Comparison of ENCODE assay signal across 1 cellular context in the genomic region with DNA sequence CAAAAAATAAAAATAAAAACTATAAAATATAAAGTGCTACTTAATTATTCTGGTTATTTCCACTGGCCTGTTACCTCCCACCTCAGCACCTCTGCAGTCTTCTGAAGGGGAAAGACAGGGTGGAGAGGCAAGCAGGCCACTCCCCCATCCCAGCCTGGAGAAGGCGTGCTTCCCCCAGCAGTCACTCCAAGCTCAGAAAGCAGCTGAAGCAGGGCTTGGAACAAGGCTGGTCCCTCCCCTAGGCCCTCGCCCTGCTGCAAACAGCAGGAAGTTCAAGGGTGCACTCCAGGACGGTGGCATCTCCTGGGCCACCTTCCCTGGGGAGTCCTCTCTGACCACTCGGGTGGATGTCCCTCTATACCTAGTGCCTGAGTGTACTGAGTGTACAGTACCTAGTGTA.
TF ChIP-seq lines count a peak whose summit lies in the region.

No MANE protein-coding gene starts in this region.

TF ChIP-seq in HepG2, 621 proteins besides CTCF, POLR2A, EP300 and RAD21 (continued from another document):
- TF ChIP-seq, protein P1, sequence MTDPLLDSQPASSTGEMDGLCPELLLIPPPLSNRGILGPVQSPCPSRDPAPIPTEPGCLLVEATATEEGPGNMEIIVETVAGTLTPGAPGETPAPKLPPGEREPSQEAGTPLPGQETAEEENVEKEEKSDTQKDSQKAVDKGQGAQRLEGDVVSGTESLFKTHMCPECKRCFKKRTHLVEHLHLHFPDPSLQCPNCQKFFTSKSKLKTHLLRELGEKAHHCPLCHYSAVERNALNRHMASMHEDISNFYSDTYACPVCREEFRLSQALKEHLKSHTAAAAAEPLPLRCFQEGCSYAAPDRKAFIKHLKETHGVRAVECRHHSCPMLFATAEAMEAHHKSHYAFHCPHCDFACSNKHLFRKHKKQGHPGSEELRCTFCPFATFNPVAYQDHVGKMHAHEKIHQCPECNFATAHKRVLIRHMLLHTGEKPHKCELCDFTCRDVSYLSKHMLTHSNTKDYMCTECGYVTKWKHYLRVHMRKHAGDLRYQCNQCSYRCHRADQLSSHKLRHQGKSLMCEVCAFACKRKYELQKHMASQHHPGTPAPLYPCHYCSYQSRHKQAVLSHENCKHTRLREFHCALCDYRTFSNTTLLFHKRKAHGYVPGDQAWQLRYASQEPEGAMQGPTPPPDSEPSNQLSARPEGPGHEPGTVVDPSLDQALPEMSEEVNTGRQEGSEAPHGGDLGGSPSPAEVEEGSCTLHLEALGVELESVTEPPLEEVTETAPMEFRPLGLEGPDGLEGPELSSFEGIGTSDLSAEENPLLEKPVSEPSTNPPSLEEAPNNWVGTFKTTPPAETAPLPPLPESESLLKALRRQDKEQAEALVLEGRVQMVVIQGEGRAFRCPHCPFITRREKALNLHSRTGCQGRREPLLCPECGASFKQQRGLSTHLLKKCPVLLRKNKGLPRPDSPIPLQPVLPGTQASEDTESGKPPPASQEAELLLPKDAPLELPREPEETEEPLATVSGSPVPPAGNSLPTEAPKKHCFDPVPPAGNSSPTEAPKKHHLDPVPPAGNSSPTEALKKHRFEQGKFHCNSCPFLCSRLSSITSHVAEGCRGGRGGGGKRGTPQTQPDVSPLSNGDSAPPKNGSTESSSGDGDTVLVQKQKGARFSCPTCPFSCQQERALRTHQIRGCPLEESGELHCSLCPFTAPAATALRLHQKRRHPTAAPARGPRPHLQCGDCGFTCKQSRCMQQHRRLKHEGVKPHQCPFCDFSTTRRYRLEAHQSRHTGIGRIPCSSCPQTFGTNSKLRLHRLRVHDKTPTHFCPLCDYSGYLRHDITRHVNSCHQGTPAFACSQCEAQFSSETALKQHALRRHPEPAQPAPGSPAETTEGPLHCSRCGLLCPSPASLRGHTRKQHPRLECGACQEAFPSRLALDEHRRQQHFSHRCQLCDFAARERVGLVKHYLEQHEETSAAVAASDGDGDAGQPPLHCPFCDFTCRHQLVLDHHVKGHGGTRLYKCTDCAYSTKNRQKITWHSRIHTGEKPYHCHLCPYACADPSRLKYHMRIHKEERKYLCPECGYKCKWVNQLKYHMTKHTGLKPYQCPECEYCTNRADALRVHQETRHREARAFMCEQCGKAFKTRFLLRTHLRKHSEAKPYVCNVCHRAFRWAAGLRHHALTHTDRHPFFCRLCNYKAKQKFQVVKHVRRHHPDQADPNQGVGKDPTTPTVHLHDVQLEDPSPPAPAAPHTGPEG (CRISPR knock-in tag; IDR thresholded peaks at IDR 0.05) = no peak
